In the genomic region with DNA sequence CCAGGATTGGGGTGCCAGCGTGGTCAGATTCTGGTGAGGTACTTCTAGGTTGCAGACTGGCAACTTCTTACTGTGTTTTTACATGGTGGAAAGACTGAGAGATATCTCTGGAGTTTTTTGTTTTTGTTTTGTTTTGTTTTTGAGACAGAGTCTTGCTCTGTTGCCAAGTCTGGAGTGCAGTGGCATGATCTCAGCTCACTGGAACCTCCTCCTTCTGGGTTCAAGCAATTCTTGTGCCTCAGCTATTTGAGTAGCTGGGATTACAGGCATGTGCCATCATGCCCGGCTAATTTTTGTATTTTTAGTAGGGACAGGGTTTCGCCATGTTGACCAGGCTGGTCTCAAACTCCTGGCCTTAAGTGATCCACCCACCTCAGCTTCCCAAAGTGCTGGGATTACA, we compare ENCODE assay signal across 4 cellular contexts. TPM values are rescaled to one million over a fixed set of nuclear protein-coding genes. Genes with fewer than 3 reads are reported as not detected.
"Had no signal": no experiment of that assay in that cellular context is flagged by ENCODE, and none has a peak within 500 bp of the region (broad histone marks: within the 10 kb centered on the region; RNA-seq: fewer than 3 reads in every experiment).

No MANE protein-coding gene starts in this region.

RNA-seq across cellular contexts. Expression of gene GCKR, which starts 57.8 kb away (rescaled TPM):
- total RNA-seq: H4, H7, HFFc6, HT1080 had no signal
